ENCODE assay signal across 8 cellular contexts in genomic region chr9:33816327-33817252, GRCh38. TPM values are rescaled to one million over a fixed set of nuclear protein-coding genes. Genes with fewer than 3 reads are reported as not detected.
DNase-seq lines count a peak whose midpoint lies in the region; ATAC-seq and TF ChIP-seq lines count a peak whose summit lies in the region.

Gene UBE2R2 (plus strand): TSS chr9:33817160. CDS start chr9:33817758, 598 bp downstream.

- peaks cover 9 to 11% of the 10 kb centered on the region in 2 donors for H3K36me3 Mint-ChIP-seq in CD14-positive monocyte

- intact Hi-C loops in CD14-positive monocyte (cut with micrococcal nuclease): loop anchor here in 1 of 2 donors (5.0 kb wide), 1 partner anchor 36 kb away; no protein-coding TSS in a partner anchor

- H3K4me3 Mint-ChIP-seq in CD14-positive monocyte: peak within 1 kb of the TSS; percentile 90 to 98

- TF ChIP-seq CTCF in CD14-positive monocyte (IDR thresholded peaks at IDR 0.05) (no peak), liver (IDR thresholded peaks at IDR 0.05; ENCODE audit: low read depth, low read length, missing input control) (peak; percentile 2)

- TF ChIP-seq RAD21 in liver (IDR thresholded peaks at IDR 0.05): no peak

- no peaks in the 10 kb centered on the region for H3K36me3 ChIP-seq in liver (ENCODE audit: control insufficient read depth in 4 of 4, insufficient read depth in 3 of 4, low read depth in 1 of 4, low read length in 3 of 4)

- H3K27me3 ChIP-seq in liver (ENCODE audit: control insufficient read depth in 4 of 4, insufficient read depth in 4 of 4, low read length in 3 of 4): no peaks in the 10 kb centered on the region

- no peaks in the 10 kb centered on the region for H3K9me3 ChIP-seq in liver (ENCODE audit: control insufficient read depth in 4 of 4, low read length in 3 of 4)

- peak; percentile 57 for ATAC-seq in GM19438 (IDR thresholded peaks at IDR 0.05; ENCODE audit: low read depth, unreplicated experiment)
- peak; percentile 48 for ATAC-seq in HG03571 (IDR thresholded peaks at IDR 0.05; ENCODE audit: unreplicated experiment)

- H3K27ac Mint-ChIP-seq in CD14-positive monocyte: peak within 1 kb of the TSS; percentile 97 to 99 (median 98)

- peak within 1 kb of the TSS; percentile 66 to 82 for H3K9ac ChIP-seq in liver (ENCODE audit: low read depth in 1 of 2, low read length in 2 of 2)

- no peaks in the 10 kb centered on the region for H3K27me3 Mint-ChIP-seq in CD14-positive monocyte (ENCODE audit: low read depth in 3 of 3)

- WGBS in liver: 2% methylated on average over 65 of the region's 66 CpGs

- peak within 1 kb of the TSS; percentile 94 to 97 (median 97) for H3K4me3 ChIP-seq in liver (ENCODE audit: low read depth in 1 of 3, low read length in 3 of 3)

- H3K27ac ChIP-seq in liver (ENCODE audit: low read depth in 1 of 2, low read length in 2 of 2): peak within 1 kb of the TSS; percentile 94 to 98

- H3K4me1 ChIP-seq in liver (ENCODE audit: control insufficient read depth in 4 of 4, insufficient read depth in 4 of 4, low read length in 3 of 4): peaks cover 5 to 42% (median 15%) of the 10 kb centered on the region in 4 donors

- peaks cover 0 to 3% (median 0%) of the 10 kb centered on the region in 7 donors for H3K9me3 Mint-ChIP-seq in CD14-positive monocyte

- peaks cover 52% of the 10 kb centered on the region for H3K4me1 Mint-ChIP-seq in CD14-positive monocyte

- DNase-seq in CD14-positive monocyte (ENCODE audit: low spot score): peak; percentile 99
- DNase-seq in NCI-H82 (lab: John Stamatoyannopoulos, UW): peak; percentile 95
- peak; percentile 92 to 94 for DNase-seq in activated CD4-positive, alpha-beta T cell treated with anti-CD3 and anti-CD28 coated beads, Interleukin-2, amount 50 U/mL, for 48 hours
- peak; percentile 95 for DNase-seq in dermis blood vessel endothelial cell
- DNase-seq in stimulated activated CD4-positive, alpha-beta T cell treated with anti-CD3 and anti-CD28 coated beads, Interleukin-4, amount 100 ng/mL, for 24 hours: peak; percentile 91

TF ChIP-seq in liver, 16 proteins besides CTCF, POLR2A, EP300 and RAD21:
- TF ChIP-seq NR2F2 (IDR thresholded peaks at IDR 0.05) (peak; percentile 95), FOXA2 (IDR thresholded peaks at IDR 0.05) (no peak), REST (IDR thresholded peaks at IDR 0.05) (no peak), YY1 (IDR thresholded peaks at IDR 0.05) (peak; percentile 77), ATF3 (IDR thresholded peaks at IDR 0.05) (no peak), ZBTB33 (IDR thresholded peaks at IDR 0.05) (no peak), TAF1 (conservative IDR thresholded peaks at IDR 0.05) (peak; percentile 71), SP1 (IDR thresholded peaks at IDR 0.05) (peak; percentile 38), GABPA (IDR thresholded peaks at IDR 0.05 in 1 of 2, conservative IDR thresholded peaks at IDR 0.05 in 1 of 2) (no peak), HNF4G (IDR thresholded peaks at IDR 0.05) (peak; percentile 1), MAX (IDR thresholded peaks at IDR 0.05) (peak; percentile 69), EGR1 (IDR thresholded peaks at IDR 0.05; ENCODE audit: low read depth in 2 of 2) (peak in 1 of 2 donors; percentile 35), HNF4A (conservative IDR thresholded peaks at IDR 0.05) (peak; percentile 39 to 48), RXRA (IDR thresholded peaks at IDR 0.05) (peak; percentile 49 to 50), FOXA1 (IDR thresholded peaks at IDR 0.05) (no peak), JUND (IDR thresholded peaks at IDR 0.05) (peak in 1 of 2 donors; percentile 8)

RNA-seq across cellular contexts. Expression of gene UBE2R2, which starts in this region (rescaled TPM):
- polyA plus RNA-seq in CD14-positive monocyte (10 to 100 TPM; 30.5 to 37.2 TPM), liver (10 to 100 TPM; 15.0 TPM)
- total RNA-seq in dermis blood vessel endothelial cell (20.6 and 36.8 TPM in 2 replicates), liver (10 to 100 TPM; 10.8 to 13.4 TPM)

Comparison
In these comparisons a context has a peak if more than half of its experiments do, and no peak if none do; other contexts are left out.
1. Peak in every context shown above with its lines: DNase-seq, ATAC-seq, H3K4me3 ChIP-seq and H3K27ac ChIP-seq.